ENCODE assay signal across 8 cellular contexts in genomic region chr1:214677945-214678344, GRCh38.
"Had no signal": no experiment of that assay in that cellular context is flagged by ENCODE, and none has a peak within 500 bp of the region (broad histone marks: within the 10 kb centered on the region; RNA-seq: fewer than 3 reads in every experiment).

No MANE protein-coding gene starts in this region.

- H3K4me3 Mint-ChIP-seq: HFFc6 had no signal

- H3K36me3 ChIP-seq: HAP-1 had no signal

- H3K9me3 ChIP-seq: HAP-1 had no signal

- H2AFZ ChIP-seq: GM23248 had no signal

- H3K9ac ChIP-seq: GM23248 had no signal

- ATAC-seq: HCT116 had no signal

- H3K27ac ChIP-seq: GM23248, HL-60 had no signal

- H3K4me1 ChIP-seq: HAP-1 had no signal

- H3K4me3 ChIP-seq: GM23248, HAP-1, K562 had no signal

- H3K27ac Mint-ChIP-seq: HFFc6 had no signal

- DNase-seq: GM23248, GOT3, H7, HFFc6 had no signal
